In the genomic region with DNA sequence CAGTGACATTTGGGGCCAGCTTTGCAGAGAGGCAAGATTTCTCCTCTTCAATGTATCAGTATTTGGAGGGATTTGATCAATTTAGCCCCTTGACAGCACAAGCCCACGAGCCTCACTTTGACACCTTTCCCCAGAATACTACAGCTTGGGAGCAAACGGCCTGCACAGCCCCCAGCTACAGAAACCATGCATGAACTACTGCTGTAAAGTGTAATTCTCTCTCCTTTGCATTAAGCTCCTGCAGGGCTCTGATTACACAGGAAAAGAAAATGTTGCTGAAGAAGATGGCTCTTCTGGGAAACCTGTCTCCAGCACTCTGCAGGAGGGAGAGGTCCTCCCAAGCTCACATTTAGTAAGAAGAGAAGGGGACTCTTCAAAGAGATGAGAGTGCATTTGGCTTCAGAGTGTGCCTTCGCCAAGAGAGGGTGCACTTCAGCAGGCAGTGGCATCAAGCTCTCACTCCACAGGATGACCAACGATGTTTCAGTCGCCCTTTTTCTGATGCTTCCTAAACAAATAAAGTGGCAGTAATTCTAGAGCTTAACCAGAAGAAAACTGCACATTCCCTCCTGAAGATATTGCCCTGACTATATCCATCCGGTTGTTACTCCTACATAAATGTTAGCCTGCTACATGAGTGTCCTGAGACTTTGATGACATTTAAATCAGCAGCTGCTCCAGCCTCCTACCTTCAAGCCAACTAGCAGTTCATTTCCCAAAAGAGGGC, we compare ENCODE assay signal across 9 cellular contexts.
DNase-seq lines count a peak whose midpoint lies in the region; ATAC-seq and TF ChIP-seq lines count a peak whose summit lies in the region.
"Had no signal": no experiment of that assay in that cellular context is flagged by ENCODE, and none has a peak within 500 bp of the region (broad histone marks: within the 10 kb centered on the region; RNA-seq: fewer than 3 reads in every experiment).

No MANE protein-coding gene starts in this region.

- no peaks in the 10 kb centered on the region for H3K27me3 ChIP-seq in adrenal gland
- H3K27me3 ChIP-seq in upper lobe of right lung = no peaks in the 10 kb centered on the region
- H3K27me3 ChIP-seq: neutrophil had no signal

- intact Hi-C loops in adrenal gland (cut with DNase I) = loop anchor here (10.0 kb wide), 2 partner anchors 95 to 345 kb away; no protein-coding TSS in a partner anchor
- intact Hi-C loops in upper lobe of right lung (cut with DNase I) = no loop called here

- TF ChIP-seq POLR2A in adrenal gland (IDR thresholded peaks at IDR 0.05) = no peak

- H3K9me3 ChIP-seq in adrenal gland (replicated peaks in 1 of 3) = no peaks in the 10 kb centered on the region
- no peaks in the 10 kb centered on the region for H3K9me3 ChIP-seq in upper lobe of right lung
- H3K9me3 ChIP-seq: neutrophil had no signal

- DNase-seq in ELR (ENCODE audit: low read depth) (peak; percentile 63), LHCN-M2 (ENCODE audit: low read depth) (peak; percentile 66), adrenal gland (peak; percentile 35 to 71 (median 58)), iPS-NIHi7 (ENCODE audit: extremely low spot score) (peak; percentile 55), upper lobe of right lung (no peak), NCI-H1436 (lab: John Stamatoyannopoulos, UW) (no peak), midbrain (lab: John Stamatoyannopoulos, UW) (no peak)

- H3K4me1 ChIP-seq in adrenal gland (replicated peaks in 1 of 2) (no peaks in the 10 kb centered on the region), upper lobe of right lung (no peaks in the 10 kb centered on the region)

- 35 to 42% (median 37%) methylated on average over 6 of the region's 6 CpGs for WGBS in adrenal gland, 4 donors

- H3K27ac ChIP-seq in adrenal gland = no peak overlapping the region
- no peak overlapping the region for H3K27ac ChIP-seq in upper lobe of right lung
- H3K27ac ChIP-seq: neutrophil had no signal

- no peak overlapping the region for H3K4me3 ChIP-seq in adrenal gland
- no peak overlapping the region for H3K4me3 ChIP-seq in upper lobe of right lung

- H3K36me3 ChIP-seq in adrenal gland (replicated peaks in 1 of 2) = no peaks in the 10 kb centered on the region
- no peaks in the 10 kb centered on the region for H3K36me3 ChIP-seq in upper lobe of right lung
- H3K36me3 ChIP-seq: neutrophil had no signal

- TF ChIP-seq CTCF in adrenal gland (IDR thresholded peaks at IDR 0.05) = peak in 5 of 6 experiments; percentile 30 to 52 (median 50)
- TF ChIP-seq CTCF in upper lobe of right lung (IDR thresholded peaks at IDR 0.05) = peak; percentile 38

- ATAC-seq in upper lobe of right lung (peak; percentile 72), GM21786 (IDR thresholded peaks at IDR 0.05; ENCODE audit: unreplicated experiment) (no peak)

Comparison
In these comparisons a context has a peak if more than half of its experiments do, and no peak if none do; other contexts are left out.
1. DNase-seq: peak in ELR (single experiment), LHCN-M2 (single experiment), adrenal gland (7 of 7) and iPS-NIHi7 (single experiment); none in upper lobe of right lung (single experiment), NCI-H1436 (single experiment) and midbrain (single experiment).